In genomic region chr10:129550658-129551057, GRCh38 we compare ENCODE assay signal across 29 cellular contexts.
"Had no signal": no experiment of that assay in that cellular context is flagged by ENCODE, and none has a peak within 500 bp of the region (broad histone marks: within the 10 kb centered on the region; RNA-seq: fewer than 3 reads in every experiment).

No MANE protein-coding gene starts in this region.

- H3K9me3 Mint-ChIP-seq: activated B cell treated with CpG ODN at 0.5 μM for 24 hours; activated CD4-positive, alpha-beta memory T cell treated with anti-CD3 and anti-CD28 coated beads for 36 hours; activated CD4-positive, alpha-beta T cell treated with anti-CD3 and anti-CD28 coated beads, Interleukin-2, amount 10 ng/mL, durations not matched to agents 24 days and 14 days; activated T-helper 1 cell treated with anti-CD3 and anti-CD28 coated beads, Interleukin-12 subunit alpha, Interleukin-12 subunit beta, Interleukin-2, Interleukin-4 antibody, amounts not matched to agents 30 ng/mL and 10 ng/mL and 1 ng/mL, durations not matched to agents 14 hours and 24 hours and 36 hours; activated T-helper 2 cell treated with anti-CD3 and anti-CD28 coated beads, Interferon-gamma antibody, Interleukin-2, Interleukin-4, amounts not matched to agents 10 μg/mL and 5 μg/mL and 100 μg/mL, durations not matched to agents 14 hours and 24 hours and 36 hours; central memory CD8-positive, alpha-beta T cell; dendritic cell treated with granulocyte-macrophage colony-stimulating factor and Interleukin-4, amounts not matched to agents 40 ng/mL and 50 ng/mL, for 4 days; T-helper 2 cell treated with Interferon-gamma antibody and Interleukin-4, amounts not matched to agents 5 μg/mL and 100 μg/mL, for 36 hours had no signal

- ATAC-seq: activated CD4-positive, alpha-beta T cell treated with anti-CD3 and anti-CD28 coated beads for 36 hours; activated CD4-positive, CD25-positive, alpha-beta regulatory T cell treated with anti-CD3 and anti-CD28 coated beads, Interleukin-2, amount 50 U/mL, for 24 hours; activated CD8-positive, alpha-beta memory T cell treated with anti-CD3 and anti-CD28 coated beads, Interleukin-2, amount 10 ng/mL, durations not matched to agents 7 days and 5 days; activated CD8-positive, alpha-beta T cell treated with anti-CD3 and anti-CD28 coated beads, Interleukin-2, amount 10 ng/mL, durations not matched to agents 7 days and 5 days; esophagus mucosa; T-helper 17 cell had no signal

- H3K27me3 Mint-ChIP-seq: activated B cell treated with CpG ODN at 0.5 μM for 24 hours; activated CD4-positive, alpha-beta memory T cell treated with anti-CD3 and anti-CD28 coated beads for 36 hours; activated CD4-positive, alpha-beta T cell treated with anti-CD3 and anti-CD28 coated beads for 36 hours; activated CD4-positive, alpha-beta T cell treated with anti-CD3 and anti-CD28 coated beads, Interleukin-2, amount 10 ng/mL, durations not matched to agents 24 days and 14 days; activated CD8-positive, alpha-beta memory T cell treated with anti-CD3 and anti-CD28 coated beads, Interleukin-2, amount 10 ng/mL, durations not matched to agents 7 days and 5 days; activated naive CD8-positive, alpha-beta T cell; central memory CD8-positive, alpha-beta T cell; dendritic cell treated with granulocyte-macrophage colony-stimulating factor and Interleukin-4, amounts not matched to agents 40 ng/mL and 50 ng/mL, for 4 days; T-helper 17 cell had no signal

- H3K27ac Mint-ChIP-seq: activated CD4-positive, alpha-beta memory T cell treated with anti-CD3 and anti-CD28 coated beads for 36 hours; activated CD4-positive, alpha-beta T cell treated with anti-CD3 and anti-CD28 coated beads for 36 hours; activated CD4-positive, alpha-beta T cell treated with anti-CD3 and anti-CD28 coated beads, Interleukin-2, amount 10 ng/mL, durations not matched to agents 24 days and 14 days; activated CD8-positive, alpha-beta memory T cell treated with anti-CD3 and anti-CD28 coated beads, Interleukin-2, amount 10 ng/mL, durations not matched to agents 7 days and 5 days; activated CD8-positive, alpha-beta T cell treated with anti-CD3 and anti-CD28 coated beads, Interleukin-2, amount 10 ng/mL, durations not matched to agents 7 days and 5 days; activated naive CD4-positive, alpha-beta T cell treated with anti-CD3 and anti-CD28 coated beads for 36 hours; activated naive CD8-positive, alpha-beta T cell; activated T-helper 1 cell treated with anti-CD3 and anti-CD28 coated beads, Interleukin-12 subunit alpha, Interleukin-12 subunit beta, Interleukin-2, Interleukin-4 antibody, amounts not matched to agents 30 ng/mL and 10 ng/mL and 1 ng/mL, durations not matched to agents 14 hours and 24 hours and 36 hours; activated T-helper 2 cell treated with anti-CD3 and anti-CD28 coated beads, Interferon-gamma antibody, Interleukin-2, Interleukin-4, amounts not matched to agents 10 μg/mL and 5 μg/mL and 100 μg/mL, durations not matched to agents 14 hours and 24 hours and 36 hours; dendritic cell treated with granulocyte-macrophage colony-stimulating factor and Interleukin-4, amounts not matched to agents 40 ng/mL and 50 ng/mL, for 4 days; endodermal cell; T-helper 17 cell; T-helper 2 cell treated with Interferon-gamma antibody and Interleukin-4, amounts not matched to agents 5 μg/mL and 100 μg/mL, for 36 hours had no signal

- H3K4me1 Mint-ChIP-seq: activated CD4-positive, alpha-beta T cell treated with anti-CD3 and anti-CD28 coated beads for 36 hours; activated CD4-positive, alpha-beta T cell treated with anti-CD3 and anti-CD28 coated beads, Interleukin-2, amount 10 ng/mL, durations not matched to agents 24 days and 14 days; activated CD8-positive, alpha-beta memory T cell treated with anti-CD3 and anti-CD28 coated beads, Interleukin-2, amount 10 ng/mL, durations not matched to agents 7 days and 5 days; T-helper 17 cell had no signal

- H3K36me3 Mint-ChIP-seq: activated CD8-positive, alpha-beta memory T cell treated with anti-CD3 and anti-CD28 coated beads, Interleukin-2, amount 10 ng/mL, durations not matched to agents 7 days and 5 days had no signal

- H3K4me3 Mint-ChIP-seq: activated B cell treated with CpG ODN at 0.5 μM for 24 hours; activated CD4-positive, alpha-beta memory T cell treated with anti-CD3 and anti-CD28 coated beads for 36 hours; activated CD4-positive, alpha-beta T cell treated with anti-CD3 and anti-CD28 coated beads for 36 hours; activated CD4-positive, alpha-beta T cell treated with anti-CD3 and anti-CD28 coated beads, Interleukin-2, amount 10 ng/mL, durations not matched to agents 24 days and 14 days; activated CD8-positive, alpha-beta memory T cell treated with anti-CD3 and anti-CD28 coated beads, Interleukin-2, amount 10 ng/mL, durations not matched to agents 7 days and 5 days; activated CD8-positive, alpha-beta T cell treated with anti-CD3 and anti-CD28 coated beads, Interleukin-2, amount 10 ng/mL, durations not matched to agents 7 days and 5 days; activated naive CD4-positive, alpha-beta T cell treated with anti-CD3 and anti-CD28 coated beads for 36 hours; activated naive CD8-positive, alpha-beta T cell; activated T-helper 1 cell treated with anti-CD3 and anti-CD28 coated beads, Interleukin-12 subunit alpha, Interleukin-12 subunit beta, Interleukin-2, Interleukin-4 antibody, amounts not matched to agents 30 ng/mL and 10 ng/mL and 1 ng/mL, durations not matched to agents 14 hours and 24 hours and 36 hours; central memory CD8-positive, alpha-beta T cell; dendritic cell treated with granulocyte-macrophage colony-stimulating factor and Interleukin-4, amounts not matched to agents 40 ng/mL and 50 ng/mL, for 4 days; endodermal cell; T-helper 17 cell; T-helper 2 cell treated with Interferon-gamma antibody and Interleukin-4, amounts not matched to agents 5 μg/mL and 100 μg/mL, for 36 hours had no signal

- DNase-seq: activated B cell treated with CpG ODN at 0.5 μM for 24 hours; activated CD4-positive, alpha-beta memory T cell treated with anti-CD3 and anti-CD28 coated beads for 36 hours; activated CD4-positive, alpha-beta T cell treated with anti-CD3 and anti-CD28 coated beads for 36 hours; activated CD4-positive, alpha-beta T cell treated with anti-CD3 and anti-CD28 coated beads, Interleukin-2, amount 10 ng/mL, durations not matched to agents 24 days and 14 days; activated CD8-positive, alpha-beta memory T cell treated with anti-CD3 and anti-CD28 coated beads, Interleukin-2, amount 10 ng/mL, durations not matched to agents 7 days and 5 days; activated CD8-positive, alpha-beta memory T cell treated with anti-CD3 and anti-CD28 coated beads, Interleukin-2, amount 50 U/mL, for 4 hours; activated CD8-positive, alpha-beta T cell treated with anti-CD3 and anti-CD28 coated beads, Interleukin-2, amount 10 ng/mL, durations not matched to agents 7 days and 5 days; activated effector memory CD4-positive, alpha-beta T cell treated with anti-CD3 and anti-CD28 coated beads, Interleukin-2, amount 50 U/mL, for 16 hours; activated naive CD4-positive, alpha-beta T cell treated with anti-CD3 and anti-CD28 coated beads for 36 hours; activated T-cell treated with anti-CD3 and anti-CD28 coated beads, Interleukin-2, amount 50 U/mL, for 1 hour; activated T-cell treated with anti-CD3 and anti-CD28 coated beads, Interleukin-2, amount 50 U/mL, for 48 hours; amniotic stem cell; anterior cingulate cortex; brain microvascular endothelial cell; effector memory CD4-positive, alpha-beta T cell; endodermal cell; foreskin fibroblast; T-helper 1 cell; T-helper 17 cell; T1000; WERI-Rb-1 had no signal
